25 cellular contexts compared by ENCODE assay signal in genomic region chr11:96319901-96320656, GRCh38. TPM values are rescaled to one million over a fixed set of nuclear protein-coding genes. Genes with fewer than 3 reads are reported as not detected.
DNase-seq lines count a peak whose midpoint lies in the region; ATAC-seq and TF ChIP-seq lines count a peak whose summit lies in the region.
"Had no signal": no experiment of that assay in that cellular context is flagged by ENCODE, and none has a peak within 500 bp of the region (broad histone marks: within the 10 kb centered on the region; RNA-seq: fewer than 3 reads in every experiment).

No MANE protein-coding gene starts in this region.

- H3K4me3 ChIP-seq in ACC112 (ENCODE audit: low read depth, low read length): no peak overlapping the region
- no peak overlapping the region for H3K4me3 ChIP-seq in naive thymus-derived CD4-positive, alpha-beta T cell (ENCODE audit: low read length)
- no peak overlapping the region for H3K4me3 ChIP-seq in Karpas-422 (ENCODE audit: low read length)
- no peak overlapping the region for H3K4me3 ChIP-seq in Peyer's patch
- H3K4me3 ChIP-seq: mucosa of descending colon, skin epidermis, transverse colon had no signal

- H3K27me3 Mint-ChIP-seq in activated T-helper 17 cell treated with anti-CD3 and anti-CD28 coated beads, Interleukin-2, amount 50 U/mL, for 72 hours: no peaks in the 10 kb centered on the region
- H3K27me3 Mint-ChIP-seq in naive thymus-derived CD4-positive, alpha-beta T cell: no peaks in the 10 kb centered on the region

- peaks cover 72% of the 10 kb centered on the region for H3K4me1 ChIP-seq in ACC112 (ENCODE audit: control insufficient read depth, insufficient read depth, low read length, unreplicated experiment)
- peaks cover 19 to 81% of the 10 kb centered on the region in 2 donors for H3K4me1 ChIP-seq in naive thymus-derived CD4-positive, alpha-beta T cell (ENCODE audit: control insufficient read depth in 2 of 2, insufficient read depth in 2 of 2, low read length in 2 of 2)
- H3K4me1 ChIP-seq in Karpas-422 (ENCODE audit: low read length): no peaks in the 10 kb centered on the region
- peaks cover 0 to 19% (median 0%) of the 10 kb centered on the region in 4 donors for H3K4me1 ChIP-seq in Peyer's patch

- ATAC-seq in activated CD4-positive, CD25-positive, alpha-beta regulatory T cell treated with anti-CD3 and anti-CD28 coated beads, Interleukin-2, amount 50 U/mL, for 24 hours: peak; percentile 63 to 72
- ATAC-seq in activated T-helper 17 cell treated with anti-CD3 and anti-CD28 coated beads, Interleukin-2, amount 50 U/mL, for 72 hours (replicated peaks): peak; percentile 60
- no peak for ATAC-seq in naive thymus-derived CD4-positive, alpha-beta T cell
- ATAC-seq: left ventricle myocardium superior, mucosa of descending colon had no signal

- H2AFZ ChIP-seq in ACC112 (ENCODE audit: low read length, unreplicated experiment) (no peak overlapping the region), Karpas-422 (ENCODE audit: low read length) (no peak overlapping the region)

- no peak overlapping the region for H3K4me2 ChIP-seq in Karpas-422 (ENCODE audit: low read depth, low read length, poor library complexity, severe bottlenecking)

- H3K27ac Mint-ChIP-seq in activated T-helper 17 cell treated with anti-CD3 and anti-CD28 coated beads, Interleukin-2, amount 50 U/mL, for 72 hours: no peak overlapping the region
- peak overlapping the region in 7 of 9 donors; percentile 4 to 95 (median 60) for H3K27ac Mint-ChIP-seq in naive thymus-derived CD4-positive, alpha-beta T cell

- H3K36me3 Mint-ChIP-seq in activated T-helper 17 cell treated with anti-CD3 and anti-CD28 coated beads, Interleukin-2, amount 50 U/mL, for 72 hours (ENCODE audit: low read depth): peaks cover 51% of the 10 kb centered on the region
- peaks cover 27 to 79% (median 51%) of the 10 kb centered on the region in 5 donors for H3K36me3 Mint-ChIP-seq in naive thymus-derived CD4-positive, alpha-beta T cell

- POLR2A ChIA-PET in naive thymus-derived CD4-positive, alpha-beta T cell (lab: Charles Lee): interaction anchor here (0.6 to 1.1 kb wide), 2 partner anchors 12 to 13 kb away, joined by 3 to 4 read pairs; no protein-coding TSS in a partner anchor

- DNase-seq in activated CD4-positive, CD25-positive, alpha-beta regulatory T cell (lab: John Stamatoyannopoulos, UW): no peak
- no peak for DNase-seq in naive thymus-derived CD4-positive, alpha-beta T cell
- no peak for DNase-seq in Karpas-422
- DNase-seq in Peyer's patch: no peak
- no peak for DNase-seq in activated CD8-positive, alpha-beta memory T cell treated with anti-CD3 and anti-CD28 coated beads, Interleukin-2, amount 50 U/mL, for 48 hours
- DNase-seq: 8988T; activated effector memory CD4-positive, alpha-beta T cell treated with Interleukin-2 at 50 U/mL for 16 hours; AML-193; anterior cingulate cortex; central memory CD4-positive, alpha-beta T cell; DND-41; hippocampal formation; KBM-7; left ventricle myocardium superior; mucosa of descending colon; NCI-H2171; NCI-H524 treated with DMSO at 0.1 percent for 48 hours; stimulated activated naive CD4-positive, alpha-beta T cell; T-helper 2 cell; transverse colon had no signal

- no peak overlapping the region for H3K9ac ChIP-seq in Karpas-422 (ENCODE audit: low read length)

- H3K9me3 Mint-ChIP-seq in activated T-helper 17 cell treated with anti-CD3 and anti-CD28 coated beads, Interleukin-2, amount 50 U/mL, for 72 hours: no peaks in the 10 kb centered on the region
- H3K9me3 Mint-ChIP-seq in naive thymus-derived CD4-positive, alpha-beta T cell: peaks cover 0 to 2% (median 0%) of the 10 kb centered on the region in 11 donors

- no peaks in the 10 kb centered on the region for H4K20me1 ChIP-seq in Karpas-422 (ENCODE audit: insufficient read depth, low read depth, low read length)

- 0 out of 2 replicates have a peak overlapping the region, but pooled peaks have one; percentile 3 for H3K27ac ChIP-seq in ACC112 (ENCODE audit: low read depth, low read length)
- H3K27ac ChIP-seq in naive thymus-derived CD4-positive, alpha-beta T cell (ENCODE audit: low read depth, low read length): no peak overlapping the region
- H3K27ac ChIP-seq in Karpas-422 (ENCODE audit: low read length): no peak overlapping the region
- H3K27ac ChIP-seq in Peyer's patch: no peak overlapping the region
- H3K27ac ChIP-seq: neutrophil, transverse colon had no signal

- H3K27me3 ChIP-seq in ACC112 (ENCODE audit: insufficient read depth, low read length): no peaks in the 10 kb centered on the region
- H3K27me3 ChIP-seq in naive thymus-derived CD4-positive, alpha-beta T cell (ENCODE audit: control insufficient read depth in 2 of 2, insufficient read depth in 2 of 2, low read length in 2 of 2): no peaks in the 10 kb centered on the region
- no peaks in the 10 kb centered on the region for H3K27me3 ChIP-seq in Karpas-422 (ENCODE audit: low read length)
- H3K27me3 ChIP-seq in Peyer's patch: no peaks in the 10 kb centered on the region
- H3K27me3 ChIP-seq: neutrophil, transverse colon had no signal

- TF ChIP-seq CTCF in Peyer's patch (IDR thresholded peaks at IDR 0.05): no peak

- H3K36me3 ChIP-seq in ACC112 (ENCODE audit: insufficient read depth, low read length) (peaks cover 38% of the 10 kb centered on the region), Karpas-422 (ENCODE audit: insufficient read depth, low read length) (no peaks in the 10 kb centered on the region), Peyer's patch (no peaks in the 10 kb centered on the region)
- H3K36me3 ChIP-seq in naive thymus-derived CD4-positive, alpha-beta T cell (ENCODE audit: control insufficient read depth in 2 of 3, insufficient read depth in 3 of 3, low read length in 3 of 3): peaks cover 0 to 3% (median 0%) of the 10 kb centered on the region in 3 experiments
- H3K36me3 ChIP-seq: neutrophil, transverse colon had no signal

- H3K4me3 Mint-ChIP-seq in activated T-helper 17 cell treated with anti-CD3 and anti-CD28 coated beads, Interleukin-2, amount 50 U/mL, for 72 hours: no peak overlapping the region
- H3K4me3 Mint-ChIP-seq in naive thymus-derived CD4-positive, alpha-beta T cell: peak overlapping the region in 5 of 10 donors; percentile 15 to 79 (median 57)

- CTCF ChIA-PET in naive thymus-derived CD4-positive, alpha-beta T cell (lab: Charles Lee): interaction anchor here (1.5 kb wide), 1 partner anchor 13 kb away, joined by 4 read pairs; no protein-coding TSS in a partner anchor

- H3K4me1 Mint-ChIP-seq in activated T-helper 17 cell treated with anti-CD3 and anti-CD28 coated beads, Interleukin-2, amount 50 U/mL, for 72 hours: peaks cover 48% of the 10 kb centered on the region
- H3K4me1 Mint-ChIP-seq in naive thymus-derived CD4-positive, alpha-beta T cell: peaks cover 44 to 100% (median 99%) of the 10 kb centered on the region in 7 donors

- no peaks in the 10 kb centered on the region for H3K9me2 ChIP-seq in Karpas-422 (replicated peaks; ENCODE audit: insufficient read depth, low read length)

- no peak for TF ChIP-seq POLR2A in Peyer's patch (IDR thresholded peaks at IDR 0.05)

- intact Hi-C loops in naive thymus-derived CD4-positive, alpha-beta T cell (cut with micrococcal nuclease): no loop called here

- peaks cover 97% of the 10 kb centered on the region for H3K79me2 ChIP-seq in ACC112 (ENCODE audit: control insufficient read depth, insufficient read depth, low read length, unreplicated experiment)
- no peaks in the 10 kb centered on the region for H3K79me2 ChIP-seq in Karpas-422 (ENCODE audit: low read length)

- H3K9me3 ChIP-seq in naive thymus-derived CD4-positive, alpha-beta T cell (ENCODE audit: control insufficient read depth in 2 of 3, low read length in 3 of 3): no peaks in the 10 kb centered on the region
- no peaks in the 10 kb centered on the region for H3K9me3 ChIP-seq in Karpas-422 (ENCODE audit: low read length)
- no peaks in the 10 kb centered on the region for H3K9me3 ChIP-seq in Peyer's patch
- H3K9me3 ChIP-seq: mucosa of descending colon, neutrophil, transverse colon had no signal

RNA-seq across cellular contexts. Expression of gene MAML2, which starts 22.9 kb away (rescaled TPM):
- 10 to 100 TPM; 11.2 to 17.4 TPM for total RNA-seq in activated T-helper 17 cell treated with anti-CD3 and anti-CD28 coated beads, Interleukin-2, amount 50 U/mL, for 72 hours
- total RNA-seq in naive thymus-derived CD4-positive, alpha-beta T cell: 10 to 100 TPM; 15.6 to 81.3 (median 68.2) TPM
- 10 to 100 TPM; 12.6 to 38.6 TPM for polyA plus RNA-seq in naive thymus-derived CD4-positive, alpha-beta T cell
- 0.11 and 0.18 TPM in 2 replicates for total RNA-seq in Karpas-422 (2014; rRNA removed; shearing (Covaris generic); ENCODE audit: low replicate concordance)
- total RNA-seq in Peyer's patch: 10 to 100 TPM in 3 of 4 donors, 1 to 10 TPM in 1; 8.4 to 60.2 (median 22.7) TPM
